ENCODE assay signal across 1 cellular context in genomic region chr16:87722590-87723223, GRCh38.
TF ChIP-seq lines count a peak whose summit lies in the region.

No MANE protein-coding gene starts in this region.

TF ChIP-seq in H1, 55 proteins besides CTCF, POLR2A, EP300 and RAD21:
- TF ChIP-seq GTF2F1 (IDR thresholded peaks at IDR 0.05; ENCODE audit: borderline replicate concordance, low read depth, low read length) (no peak), CEBPB (IDR thresholded peaks at IDR 0.05; ENCODE audit: low read depth, low read length) (no peak), SIRT6 (IDR thresholded peaks at IDR 0.05; ENCODE audit: low read length) (no peak), CBX5 (IDR thresholded peaks at IDR 0.05; ENCODE audit: low read depth, low read length) (no peak), POU5F1 (IDR thresholded peaks at IDR 0.05; ENCODE audit: low read depth, low read length) (no peak), TBP (IDR thresholded peaks at IDR 0.05; ENCODE audit: low read depth, low read length) (no peak), CBX8 (IDR thresholded peaks at IDR 0.05; ENCODE audit: borderline replicate concordance, low read depth, low read length) (no peak), PHF8 (conservative IDR thresholded peaks at IDR 0.05; ENCODE audit: low read depth, low read length) (no peak), ASH2L (IDR thresholded peaks at IDR 0.05; ENCODE audit: low read length) (no peak), SIN3A (conservative IDR thresholded peaks at IDR 0.05 in 1 of 2, IDR thresholded peaks at IDR 0.05 in 1 of 2; ENCODE audit: low read depth in 1 of 2, low read length in 2 of 2) (no peak), BACH1 (IDR thresholded peaks at IDR 0.05; ENCODE audit: low read length) (no peak), SUZ12 (IDR thresholded peaks at IDR 0.05; ENCODE audit: low read length) (no peak), RNF2 (IDR thresholded peaks at IDR 0.05; ENCODE audit: borderline replicate concordance, low read depth, low read length, missing control alignments, poor library complexity, severe bottlenecking) (no peak), CREB1 (IDR thresholded peaks at IDR 0.05) (no peak)
